ENCODE assay signal across 1 cellular context in the genomic region with DNA sequence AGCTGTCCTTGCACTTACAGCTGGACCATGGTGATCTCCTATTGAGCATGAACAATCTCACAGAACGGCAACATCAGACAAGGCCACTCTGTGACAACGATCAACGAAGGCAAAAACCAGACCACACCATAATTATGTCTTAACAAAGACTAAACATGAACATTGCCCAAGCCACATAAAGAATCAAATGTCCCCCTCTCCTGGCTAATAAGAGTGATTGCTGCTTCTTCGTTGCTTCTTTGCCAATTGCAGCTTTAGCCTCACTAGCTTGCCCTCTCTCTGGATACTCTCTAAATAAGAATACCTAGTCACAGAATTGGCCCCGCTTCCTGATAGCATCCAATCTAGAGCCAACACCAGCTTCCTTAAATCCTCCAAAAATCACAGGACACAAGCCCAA.
TF ChIP-seq lines count a peak whose summit lies in the region.

No MANE protein-coding gene starts in this region.

TF ChIP-seq in H1, 55 proteins besides CTCF, POLR2A, EP300 and RAD21 (continued from another document):
- TF ChIP-seq HDAC6 (IDR thresholded peaks at IDR 0.05; ENCODE audit: low read depth, low read length) (no peak), EGR1 (IDR thresholded peaks at IDR 0.05; ENCODE audit: borderline replicate concordance, low read depth, low read length) (no peak), EZH2 (IDR thresholded peaks at IDR 0.05; ENCODE audit: low read depth, low read length, severe bottlenecking) (no peak), BACH1 (IDR thresholded peaks at IDR 0.05; ENCODE audit: low read length) (no peak), GTF2F1 (IDR thresholded peaks at IDR 0.05; ENCODE audit: borderline replicate concordance, low read depth, low read length) (no peak), ZNF274 (IDR thresholded peaks at IDR 0.05; ENCODE audit: borderline replicate concordance, extremely low read depth, low read length) (no peak), SIRT6 (IDR thresholded peaks at IDR 0.05; ENCODE audit: low read length) (no peak), CBX8 (IDR thresholded peaks at IDR 0.05; ENCODE audit: borderline replicate concordance, low read depth, low read length) (no peak), BCL11A (IDR thresholded peaks at IDR 0.05; ENCODE audit: low read depth in 2 of 2, low read length in 2 of 2) (no peak)
- TF ChIP-seq, protein P1, sequence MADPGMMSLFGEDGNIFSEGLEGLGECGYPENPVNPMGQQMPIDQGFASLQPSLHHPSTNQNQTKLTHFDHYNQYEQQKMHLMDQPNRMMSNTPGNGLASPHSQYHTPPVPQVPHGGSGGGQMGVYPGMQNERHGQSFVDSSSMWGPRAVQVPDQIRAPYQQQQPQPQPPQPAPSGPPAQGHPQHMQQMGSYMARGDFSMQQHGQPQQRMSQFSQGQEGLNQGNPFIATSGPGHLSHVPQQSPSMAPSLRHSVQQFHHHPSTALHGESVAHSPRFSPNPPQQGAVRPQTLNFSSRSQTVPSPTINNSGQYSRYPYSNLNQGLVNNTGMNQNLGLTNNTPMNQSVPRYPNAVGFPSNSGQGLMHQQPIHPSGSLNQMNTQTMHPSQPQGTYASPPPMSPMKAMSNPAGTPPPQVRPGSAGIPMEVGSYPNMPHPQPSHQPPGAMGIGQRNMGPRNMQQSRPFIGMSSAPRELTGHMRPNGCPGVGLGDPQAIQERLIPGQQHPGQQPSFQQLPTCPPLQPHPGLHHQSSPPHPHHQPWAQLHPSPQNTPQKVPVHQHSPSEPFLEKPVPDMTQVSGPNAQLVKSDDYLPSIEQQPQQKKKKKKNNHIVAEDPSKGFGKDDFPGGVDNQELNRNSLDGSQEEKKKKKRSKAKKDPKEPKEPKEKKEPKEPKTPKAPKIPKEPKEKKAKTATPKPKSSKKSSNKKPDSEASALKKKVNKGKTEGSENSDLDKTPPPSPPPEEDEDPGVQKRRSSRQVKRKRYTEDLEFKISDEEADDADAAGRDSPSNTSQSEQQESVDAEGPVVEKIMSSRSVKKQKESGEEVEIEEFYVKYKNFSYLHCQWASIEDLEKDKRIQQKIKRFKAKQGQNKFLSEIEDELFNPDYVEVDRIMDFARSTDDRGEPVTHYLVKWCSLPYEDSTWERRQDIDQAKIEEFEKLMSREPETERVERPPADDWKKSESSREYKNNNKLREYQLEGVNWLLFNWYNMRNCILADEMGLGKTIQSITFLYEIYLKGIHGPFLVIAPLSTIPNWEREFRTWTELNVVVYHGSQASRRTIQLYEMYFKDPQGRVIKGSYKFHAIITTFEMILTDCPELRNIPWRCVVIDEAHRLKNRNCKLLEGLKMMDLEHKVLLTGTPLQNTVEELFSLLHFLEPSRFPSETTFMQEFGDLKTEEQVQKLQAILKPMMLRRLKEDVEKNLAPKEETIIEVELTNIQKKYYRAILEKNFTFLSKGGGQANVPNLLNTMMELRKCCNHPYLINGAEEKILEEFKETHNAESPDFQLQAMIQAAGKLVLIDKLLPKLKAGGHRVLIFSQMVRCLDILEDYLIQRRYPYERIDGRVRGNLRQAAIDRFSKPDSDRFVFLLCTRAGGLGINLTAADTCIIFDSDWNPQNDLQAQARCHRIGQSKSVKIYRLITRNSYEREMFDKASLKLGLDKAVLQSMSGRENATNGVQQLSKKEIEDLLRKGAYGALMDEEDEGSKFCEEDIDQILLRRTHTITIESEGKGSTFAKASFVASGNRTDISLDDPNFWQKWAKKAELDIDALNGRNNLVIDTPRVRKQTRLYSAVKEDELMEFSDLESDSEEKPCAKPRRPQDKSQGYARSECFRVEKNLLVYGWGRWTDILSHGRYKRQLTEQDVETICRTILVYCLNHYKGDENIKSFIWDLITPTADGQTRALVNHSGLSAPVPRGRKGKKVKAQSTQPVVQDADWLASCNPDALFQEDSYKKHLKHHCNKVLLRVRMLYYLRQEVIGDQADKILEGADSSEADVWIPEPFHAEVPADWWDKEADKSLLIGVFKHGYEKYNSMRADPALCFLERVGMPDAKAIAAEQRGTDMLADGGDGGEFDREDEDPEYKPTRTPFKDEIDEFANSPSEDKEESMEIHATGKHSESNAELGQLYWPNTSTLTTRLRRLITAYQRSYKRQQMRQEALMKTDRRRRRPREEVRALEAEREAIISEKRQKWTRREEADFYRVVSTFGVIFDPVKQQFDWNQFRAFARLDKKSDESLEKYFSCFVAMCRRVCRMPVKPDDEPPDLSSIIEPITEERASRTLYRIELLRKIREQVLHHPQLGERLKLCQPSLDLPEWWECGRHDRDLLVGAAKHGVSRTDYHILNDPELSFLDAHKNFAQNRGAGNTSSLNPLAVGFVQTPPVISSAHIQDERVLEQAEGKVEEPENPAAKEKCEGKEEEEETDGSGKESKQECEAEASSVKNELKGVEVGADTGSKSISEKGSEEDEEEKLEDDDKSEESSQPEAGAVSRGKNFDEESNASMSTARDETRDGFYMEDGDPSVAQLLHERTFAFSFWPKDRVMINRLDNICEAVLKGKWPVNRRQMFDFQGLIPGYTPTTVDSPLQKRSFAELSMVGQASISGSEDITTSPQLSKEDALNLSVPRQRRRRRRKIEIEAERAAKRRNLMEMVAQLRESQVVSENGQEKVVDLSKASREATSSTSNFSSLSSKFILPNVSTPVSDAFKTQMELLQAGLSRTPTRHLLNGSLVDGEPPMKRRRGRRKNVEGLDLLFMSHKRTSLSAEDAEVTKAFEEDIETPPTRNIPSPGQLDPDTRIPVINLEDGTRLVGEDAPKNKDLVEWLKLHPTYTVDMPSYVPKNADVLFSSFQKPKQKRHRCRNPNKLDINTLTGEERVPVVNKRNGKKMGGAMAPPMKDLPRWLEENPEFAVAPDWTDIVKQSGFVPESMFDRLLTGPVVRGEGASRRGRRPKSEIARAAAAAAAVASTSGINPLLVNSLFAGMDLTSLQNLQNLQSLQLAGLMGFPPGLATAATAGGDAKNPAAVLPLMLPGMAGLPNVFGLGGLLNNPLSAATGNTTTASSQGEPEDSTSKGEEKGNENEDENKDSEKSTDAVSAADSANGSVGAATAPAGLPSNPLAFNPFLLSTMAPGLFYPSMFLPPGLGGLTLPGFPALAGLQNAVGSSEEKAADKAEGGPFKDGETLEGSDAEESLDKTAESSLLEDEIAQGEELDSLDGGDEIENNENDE (IDR thresholded peaks at IDR 0.05; ENCODE audit: insufficient replicate concordance, low read length): no peak
